22 cellular contexts compared by ENCODE assay signal in genomic region chr2:6203297-6203959, GRCh38.
DNase-seq lines count a peak whose midpoint lies in the region; ATAC-seq, FAIRE-seq and TF ChIP-seq lines count a peak whose summit lies in the region.
"Had no signal": no experiment of that assay in that cellular context is flagged by ENCODE, and none has a peak within 500 bp of the region (broad histone marks: within the 10 kb centered on the region; RNA-seq: fewer than 3 reads in every experiment).

No MANE protein-coding gene starts in this region.

- WGBS in pancreas, 2 donors, result 19 to 25% methylated on average over 5 of the region's 5 CpGs

- H3K4me3 ChIP-seq in RWPE2 (ENCODE audit: severe bottlenecking) (no peak overlapping the region), kidney epithelial cell (ENCODE audit: low read depth, low read length) (no peak overlapping the region), pancreas (peak overlapping the region in 1 of 4 donors; percentile 16), upper lobe of right lung (no peak overlapping the region), coronary artery (no peak overlapping the region)
- H3K4me3 ChIP-seq: HAP-1, SJCRH30 had no signal

- ATAC-seq in RWPE2 (ENCODE audit: low read depth) (no peak), pancreas (peak; percentile 89 to 95 (median 94)), upper lobe of right lung (peak; percentile 41), GM18502 (IDR thresholded peaks at IDR 0.05; ENCODE audit: poor library complexity, unreplicated experiment) (no peak)

- H3K9me3 Mint-ChIP-seq in activated CD4-positive, alpha-beta memory T cell treated with anti-CD3 and anti-CD28 coated beads, Interleukin-2, amount 10 ng/mL, durations not matched to agents 7 days and 5 days, result peaks cover 4% of the 10 kb centered on the region

- no peak overlapping the region for H3K27ac Mint-ChIP-seq in activated CD4-positive, alpha-beta memory T cell treated with anti-CD3 and anti-CD28 coated beads, Interleukin-2, amount 10 ng/mL, durations not matched to agents 7 days and 5 days
- H3K27ac Mint-ChIP-seq: B cell; CD4-positive, CD25-positive, alpha-beta regulatory T cell; IgD-negative memory B cell had no signal

- no peak overlapping the region for H3K4me3 Mint-ChIP-seq in activated CD4-positive, alpha-beta memory T cell treated with anti-CD3 and anti-CD28 coated beads, Interleukin-2, amount 10 ng/mL, durations not matched to agents 7 days and 5 days
- H3K4me3 Mint-ChIP-seq: B cell; CD4-positive, CD25-positive, alpha-beta regulatory T cell; IgD-negative memory B cell had no signal

- TF ChIP-seq CTCF in RWPE2 (IDR thresholded peaks at IDR 0.05; ENCODE audit: poor library complexity, severe bottlenecking) (no peak), kidney epithelial cell (IDR thresholded peaks at IDR 0.05; ENCODE audit: insufficient read depth, low read length, poor library complexity, severe bottlenecking) (no peak), pancreas (IDR thresholded peaks at IDR 0.05) (no peak), upper lobe of right lung (IDR thresholded peaks at IDR 0.05) (no peak), coronary artery (IDR thresholded peaks at IDR 0.05) (no peak)

- intact Hi-C loops in pancreas (cut with DNase I), result no loop called here
- intact Hi-C loops in upper lobe of right lung (cut with DNase I), result no loop called here

- no peaks in the 10 kb centered on the region for H3K27me3 Mint-ChIP-seq in activated CD4-positive, alpha-beta memory T cell treated with anti-CD3 and anti-CD28 coated beads, Interleukin-2, amount 10 ng/mL, durations not matched to agents 7 days and 5 days
- H3K27me3 Mint-ChIP-seq: B cell; CD4-positive, CD25-positive, alpha-beta regulatory T cell had no signal

- POLR2A ChIA-PET in activated CD4-positive, alpha-beta memory T cell treated with anti-CD3 and anti-CD28 coated beads, Interleukin-2, amount 10 ng/mL, durations not matched to agents 7 days and 5 days (lab: Charles Lee), result no interaction called here

- H3K4me1 Mint-ChIP-seq in activated CD4-positive, alpha-beta memory T cell treated with anti-CD3 and anti-CD28 coated beads, Interleukin-2, amount 10 ng/mL, durations not matched to agents 7 days and 5 days, result no peaks in the 10 kb centered on the region
- H3K4me1 Mint-ChIP-seq: B cell; CD4-positive, CD25-positive, alpha-beta regulatory T cell; IgD-negative memory B cell had no signal

- no peaks in the 10 kb centered on the region for H3K36me3 Mint-ChIP-seq in activated CD4-positive, alpha-beta memory T cell treated with anti-CD3 and anti-CD28 coated beads, Interleukin-2, amount 10 ng/mL, durations not matched to agents 7 days and 5 days (ENCODE audit: low read depth)
- H3K36me3 Mint-ChIP-seq: CD4-positive, CD25-positive, alpha-beta regulatory T cell had no signal

- H3K36me3 ChIP-seq in RWPE2 (ENCODE audit: low read depth) (no peaks in the 10 kb centered on the region), kidney epithelial cell (ENCODE audit: control insufficient read depth, insufficient read depth, low read length) (no peaks in the 10 kb centered on the region), pancreas (no peaks in the 10 kb centered on the region), upper lobe of right lung (no peaks in the 10 kb centered on the region)
- H3K36me3 ChIP-seq: HAP-1, SJCRH30 had no signal

- H3K9me3 ChIP-seq in RWPE2 (ENCODE audit: severe bottlenecking) (no peaks in the 10 kb centered on the region), pancreas (no peaks in the 10 kb centered on the region), upper lobe of right lung (peaks cover 3% of the 10 kb centered on the region)
- H3K9me3 ChIP-seq: HAP-1, SJCRH30 had no signal

- H3K4me1 ChIP-seq in RWPE2 (ENCODE audit: insufficient read depth, poor library complexity, severe bottlenecking), result peaks cover 5% of the 10 kb centered on the region
- peaks cover 20 to 31% (median 28%) of the 10 kb centered on the region in 3 donors for H3K4me1 ChIP-seq in pancreas
- no peaks in the 10 kb centered on the region for H3K4me1 ChIP-seq in upper lobe of right lung
- H3K4me1 ChIP-seq: HAP-1, SJCRH30 had no signal

- no peak for DNase-seq in RWPE2 (ENCODE audit: low spot score)
- DNase-seq in kidney epithelial cell (ENCODE audit: low read depth), result peak; percentile 31
- no peak for DNase-seq in pancreas
- DNase-seq in upper lobe of right lung, result no peak
- DNase-seq in coronary artery (ENCODE audit: low spot score), result no peak
- no peak for DNase-seq in NCI-H1105 (lab: John Stamatoyannopoulos, UW)
- DNase-seq in activated CD4-positive, alpha-beta memory T cell treated with anti-CD3 and anti-CD28 coated beads, Interleukin-2, amount 10 ng/mL, durations not matched to agents 7 days and 5 days, result no peak
- DNase-seq: CD4-positive, CD25-positive, alpha-beta regulatory T cell; DMS79 treated with DMSO at 0.1 percent for 48 hours; Kasumi-1; NCI-H1417; NCI-H187 treated with DMSO at 0.1 percent for 48 hours; NCI-H345; NCI-H526; NK-92 treated with Interleukin-12 subunit alpha and Interleukin-12 subunit beta, amount 100 ng/mL, for 24 hours; OCI-M1; SJCRH30 had no signal

- peak; percentile 80 for FAIRE-seq in pancreas (lab: Jason Lieb, UNC)

- H3K27ac ChIP-seq in RWPE2 (ENCODE audit: poor library complexity, severe bottlenecking) (peak overlapping the region; percentile 48), pancreas (peak overlapping the region in 3 of 4 donors; percentile 13 to 87 (median 69)), upper lobe of right lung (no peak overlapping the region), coronary artery (no peak overlapping the region)
- H3K27ac ChIP-seq: RWPE1, SJCRH30 had no signal

- CTCF ChIA-PET in activated CD4-positive, alpha-beta memory T cell treated with anti-CD3 and anti-CD28 coated beads, Interleukin-2, amount 10 ng/mL, durations not matched to agents 7 days and 5 days (lab: Charles Lee), result no interaction called here

- H3K27me3 ChIP-seq in RWPE2 (ENCODE audit: insufficient read depth, poor library complexity, severe bottlenecking) (no peaks in the 10 kb centered on the region), kidney epithelial cell (ENCODE audit: control insufficient read depth, insufficient read depth, low read length) (no peaks in the 10 kb centered on the region), pancreas (no peaks in the 10 kb centered on the region), upper lobe of right lung (no peaks in the 10 kb centered on the region)
- H3K27me3 ChIP-seq: SJCRH30 had no signal

Comparison
In these comparisons a context has a peak if more than half of its experiments do, and no peak if none do; other contexts are left out.
1. ATAC-seq: peak in pancreas (4 of 4) and upper lobe of right lung (single experiment); none in RWPE2 (single experiment) and GM18502 (single experiment).
2. H3K27ac ChIP-seq: peak in RWPE2 (single experiment) and pancreas (3 of 4); none in upper lobe of right lung (single experiment) and coronary artery (0 of 2).